In the genomic region with DNA sequence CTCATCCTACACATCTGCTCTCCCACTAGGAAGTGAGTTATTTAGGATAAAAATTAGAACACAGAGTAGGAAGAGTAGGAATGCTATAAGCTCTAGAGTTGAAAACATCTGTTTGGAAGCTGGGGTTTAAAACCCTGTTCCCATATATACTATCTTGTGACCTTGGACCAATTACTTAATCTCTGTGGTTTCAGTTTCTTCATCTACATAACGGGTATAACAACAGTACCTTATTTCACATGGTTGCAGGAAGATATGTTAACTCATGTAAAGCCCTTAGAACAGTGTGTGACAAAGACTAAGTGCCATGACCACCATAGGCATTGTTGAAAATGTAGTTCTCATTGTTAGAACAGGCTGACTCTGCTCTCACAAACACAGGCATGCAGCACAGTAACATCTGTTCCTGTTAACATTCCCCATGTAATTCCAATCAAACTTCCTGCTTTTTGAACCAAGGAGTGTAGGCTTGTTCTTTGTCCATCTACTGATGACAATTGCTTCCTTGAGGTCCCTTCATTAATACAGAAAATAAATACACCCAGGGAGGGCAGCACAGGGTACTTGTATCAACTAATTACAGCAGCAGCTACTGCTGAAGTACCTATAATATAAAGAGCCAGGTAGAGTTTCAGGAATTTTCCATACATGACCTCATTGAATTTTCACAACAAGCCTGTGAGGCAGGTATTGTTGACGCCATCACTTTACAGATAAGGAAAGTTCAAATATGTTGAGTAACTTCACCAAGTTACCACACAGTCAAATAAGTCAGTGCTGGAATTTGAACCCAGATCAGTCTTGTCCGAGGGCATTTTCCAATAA, we compare ENCODE assay signal across 18 cellular contexts.
DNase-seq lines count a peak whose midpoint lies in the region; ATAC-seq and TF ChIP-seq lines count a peak whose summit lies in the region.
"Had no signal": no experiment of that assay in that cellular context is flagged by ENCODE, and none has a peak within 500 bp of the region (broad histone marks: within the 10 kb centered on the region; RNA-seq: fewer than 3 reads in every experiment).

No MANE protein-coding gene starts in this region.

- WGBS in liver: 38% methylated on average over 3 of the region's 3 CpGs

- H3K27me3 ChIP-seq in liver (ENCODE audit: control insufficient read depth in 4 of 4, insufficient read depth in 4 of 4, low read length in 3 of 4) (no peaks in the 10 kb centered on the region), upper lobe of right lung (no peaks in the 10 kb centered on the region)
- H3K27me3 ChIP-seq: BLaER1 treated with 17β-estradiol and CSF1 and Interleukin-3, amounts not matched to agents 10 nM and 100 nM had no signal

- H3K4me3 Mint-ChIP-seq in stimulated activated memory B cell treated with anti-CD40 and anti-IgM and Interleukin-4, amounts not matched to agents 10 μg/mL and 1 μg/mL and 100 μg/mL, for 72 hours: no peak overlapping the region
- H3K4me3 Mint-ChIP-seq in immature natural killer cell: no peak overlapping the region
- H3K4me3 Mint-ChIP-seq: HFFc6, IgD-negative memory B cell had no signal

- H3K27ac ChIP-seq in liver (ENCODE audit: low read depth in 1 of 2, low read length in 2 of 2): peak overlapping the region; percentile 78 to 83
- no peak overlapping the region for H3K27ac ChIP-seq in upper lobe of right lung
- H3K27ac ChIP-seq: BLaER1 treated with 17β-estradiol and CSF1 and Interleukin-3, amounts not matched to agents 10 nM and 100 nM; PC-9 had no signal

- H3K9me3 Mint-ChIP-seq in stimulated activated memory B cell treated with anti-CD40 and anti-IgM and Interleukin-4, amounts not matched to agents 10 μg/mL and 1 μg/mL and 100 μg/mL, for 72 hours: no peaks in the 10 kb centered on the region
- H3K9me3 Mint-ChIP-seq in immature natural killer cell: no peaks in the 10 kb centered on the region

- no peak overlapping the region for H3K9ac ChIP-seq in liver (ENCODE audit: low read depth in 1 of 2, low read length in 2 of 2)
- H3K9ac ChIP-seq: BLaER1 treated with 17β-estradiol and CSF1 and Interleukin-3, amounts not matched to agents 10 nM and 100 nM had no signal

- peak; percentile 15 for DNase-seq in NCI-H2171 treated with DMSO at 0.1 percent for 48 hours (lab: John Stamatoyannopoulos, UW)
- no peak for DNase-seq in NCI-H2171 (lab: John Stamatoyannopoulos, UW)
- DNase-seq in NCI-H510A (lab: John Stamatoyannopoulos, UW): peak; percentile 39
- DNase-seq in upper lobe of right lung: no peak
- no peak for DNase-seq in immature natural killer cell
- DNase-seq in kidney glomerular epithelial cell (lab: John Stamatoyannopoulos, UW): no peak
- DNase-seq: HFFc6, Kasumi-1, MM.1S, NCI-H1436, NCI-H2081, NCI-H446, NCI-H748 treated with DMSO at 0.1 percent for 48 hours, PC-9 had no signal

- no peak overlapping the region for H3K27ac Mint-ChIP-seq in stimulated activated memory B cell treated with anti-CD40 and anti-IgM and Interleukin-4, amounts not matched to agents 10 μg/mL and 1 μg/mL and 100 μg/mL, for 72 hours
- H3K27ac Mint-ChIP-seq in immature natural killer cell: no peak overlapping the region
- H3K27ac Mint-ChIP-seq: HFFc6, IgD-negative memory B cell had no signal

- peak; percentile 69 for ATAC-seq in upper lobe of right lung
- ATAC-seq in stimulated activated memory B cell treated with anti-CD40 and anti-IgM and Interleukin-4, amounts not matched to agents 10 μg/mL and 1 μg/mL and 100 μg/mL, for 72 hours: no peak

- no peaks in the 10 kb centered on the region for H3K36me3 ChIP-seq in liver (ENCODE audit: control insufficient read depth in 4 of 4, insufficient read depth in 3 of 4, low read depth in 1 of 4, low read length in 3 of 4)
- no peaks in the 10 kb centered on the region for H3K36me3 ChIP-seq in upper lobe of right lung
- H3K36me3 ChIP-seq: BLaER1 treated with 17β-estradiol and CSF1 and Interleukin-3, amounts not matched to agents 10 nM and 100 nM had no signal

- H3K36me3 Mint-ChIP-seq in stimulated activated memory B cell treated with anti-CD40 and anti-IgM and Interleukin-4, amounts not matched to agents 10 μg/mL and 1 μg/mL and 100 μg/mL, for 72 hours: no peaks in the 10 kb centered on the region
- H3K36me3 Mint-ChIP-seq in immature natural killer cell: peaks cover 0 to 23% (median 10%) of the 10 kb centered on the region in 3 donors
- H3K36me3 Mint-ChIP-seq: IgD-negative memory B cell had no signal

- no peaks in the 10 kb centered on the region for H3K27me3 Mint-ChIP-seq in stimulated activated memory B cell treated with anti-CD40 and anti-IgM and Interleukin-4, amounts not matched to agents 10 μg/mL and 1 μg/mL and 100 μg/mL, for 72 hours
- no peaks in the 10 kb centered on the region for H3K27me3 Mint-ChIP-seq in immature natural killer cell (ENCODE audit: low read depth in 3 of 3)
- H3K27me3 Mint-ChIP-seq: IgD-negative memory B cell had no signal

- intact Hi-C loops in upper lobe of right lung (cut with DNase I): no loop called here

- peaks cover 0 to 11% (median 8%) of the 10 kb centered on the region in 4 donors for H3K4me1 ChIP-seq in liver (ENCODE audit: control insufficient read depth in 4 of 4, insufficient read depth in 4 of 4, low read length in 3 of 4)
- H3K4me1 ChIP-seq in upper lobe of right lung: no peaks in the 10 kb centered on the region
- H3K4me1 ChIP-seq: BLaER1 treated with 17β-estradiol and CSF1 and Interleukin-3, amounts not matched to agents 10 nM and 100 nM had no signal

- no peak overlapping the region for H3K4me3 ChIP-seq in liver (ENCODE audit: low read depth in 1 of 3, low read length in 3 of 3)
- H3K4me3 ChIP-seq in upper lobe of right lung: no peak overlapping the region
- H3K4me3 ChIP-seq: BLaER1 treated with 17β-estradiol and CSF1 and Interleukin-3, amounts not matched to agents 10 nM and 100 nM; PC-9 had no signal

- no peak for TF ChIP-seq CTCF in liver (IDR thresholded peaks at IDR 0.05; ENCODE audit: low read depth, low read length, missing input control)
- TF ChIP-seq CTCF in upper lobe of right lung (IDR thresholded peaks at IDR 0.05): no peak

- TF ChIP-seq RAD21 in liver (IDR thresholded peaks at IDR 0.05): peak; percentile 50 to 56

- no peaks in the 10 kb centered on the region for H3K4me1 Mint-ChIP-seq in stimulated activated memory B cell treated with anti-CD40 and anti-IgM and Interleukin-4, amounts not matched to agents 10 μg/mL and 1 μg/mL and 100 μg/mL, for 72 hours
- no peaks in the 10 kb centered on the region for H3K4me1 Mint-ChIP-seq in immature natural killer cell
- H3K4me1 Mint-ChIP-seq: IgD-negative memory B cell had no signal

- no peaks in the 10 kb centered on the region for H3K9me3 ChIP-seq in liver (ENCODE audit: control insufficient read depth in 4 of 4, low read length in 3 of 4)
- no peaks in the 10 kb centered on the region for H3K9me3 ChIP-seq in upper lobe of right lung
- H3K9me3 ChIP-seq: BLaER1 treated with 17β-estradiol and CSF1 and Interleukin-3, amounts not matched to agents 10 nM and 100 nM had no signal

TF ChIP-seq in liver, 16 proteins besides CTCF, POLR2A, EP300 and RAD21 (continues in another document):
- TF ChIP-seq YY1 (IDR thresholded peaks at IDR 0.05): peak; percentile 71
- TF ChIP-seq EGR1 (IDR thresholded peaks at IDR 0.05; ENCODE audit: low read depth in 2 of 2): peak; percentile 26 to 83
- TF ChIP-seq FOXA1 (IDR thresholded peaks at IDR 0.05): peak; percentile 40
- TF ChIP-seq, protein P1, sequence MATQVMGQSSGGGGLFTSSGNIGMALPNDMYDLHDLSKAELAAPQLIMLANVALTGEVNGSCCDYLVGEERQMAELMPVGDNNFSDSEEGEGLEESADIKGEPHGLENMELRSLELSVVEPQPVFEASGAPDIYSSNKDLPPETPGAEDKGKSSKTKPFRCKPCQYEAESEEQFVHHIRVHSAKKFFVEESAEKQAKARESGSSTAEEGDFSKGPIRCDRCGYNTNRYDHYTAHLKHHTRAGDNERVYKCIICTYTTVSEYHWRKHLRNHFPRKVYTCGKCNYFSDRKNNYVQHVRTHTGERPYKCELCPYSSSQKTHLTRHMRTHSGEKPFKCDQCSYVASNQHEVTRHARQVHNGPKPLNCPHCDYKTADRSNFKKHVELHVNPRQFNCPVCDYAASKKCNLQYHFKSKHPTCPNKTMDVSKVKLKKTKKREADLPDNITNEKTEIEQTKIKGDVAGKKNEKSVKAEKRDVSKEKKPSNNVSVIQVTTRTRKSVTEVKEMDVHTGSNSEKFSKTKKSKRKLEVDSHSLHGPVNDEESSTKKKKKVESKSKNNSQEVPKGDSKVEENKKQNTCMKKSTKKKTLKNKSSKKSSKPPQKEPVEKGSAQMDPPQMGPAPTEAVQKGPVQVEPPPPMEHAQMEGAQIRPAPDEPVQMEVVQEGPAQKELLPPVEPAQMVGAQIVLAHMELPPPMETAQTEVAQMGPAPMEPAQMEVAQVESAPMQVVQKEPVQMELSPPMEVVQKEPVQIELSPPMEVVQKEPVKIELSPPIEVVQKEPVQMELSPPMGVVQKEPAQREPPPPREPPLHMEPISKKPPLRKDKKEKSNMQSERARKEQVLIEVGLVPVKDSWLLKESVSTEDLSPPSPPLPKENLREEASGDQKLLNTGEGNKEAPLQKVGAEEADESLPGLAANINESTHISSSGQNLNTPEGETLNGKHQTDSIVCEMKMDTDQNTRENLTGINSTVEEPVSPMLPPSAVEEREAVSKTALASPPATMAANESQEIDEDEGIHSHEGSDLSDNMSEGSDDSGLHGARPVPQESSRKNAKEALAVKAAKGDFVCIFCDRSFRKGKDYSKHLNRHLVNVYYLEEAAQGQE (IDR thresholded peaks at IDR 0.05): peak; percentile 91
- peak; percentile 45 for TF ChIP-seq NR2F2 (IDR thresholded peaks at IDR 0.05)
- TF ChIP-seq FOXA2 (IDR thresholded peaks at IDR 0.05): peak; percentile 72
- TF ChIP-seq, protein P2, sequence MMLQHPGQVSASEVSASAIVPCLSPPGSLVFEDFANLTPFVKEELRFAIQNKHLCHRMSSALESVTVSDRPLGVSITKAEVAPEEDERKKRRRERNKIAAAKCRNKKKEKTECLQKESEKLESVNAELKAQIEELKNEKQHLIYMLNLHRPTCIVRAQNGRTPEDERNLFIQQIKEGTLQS (IDR thresholded peaks at IDR 0.05): peak; percentile 81
- TF ChIP-seq RXRA (IDR thresholded peaks at IDR 0.05): peak; percentile 85 to 98
- TF ChIP-seq SP1 (IDR thresholded peaks at IDR 0.05): peak; percentile 84
- TF ChIP-seq HNF4A (conservative IDR thresholded peaks at IDR 0.05): peak; percentile 98 to 99
- TF ChIP-seq GABPA (IDR thresholded peaks at IDR 0.05 in 1 of 2, conservative IDR thresholded peaks at IDR 0.05 in 1 of 2): no peak
- TF ChIP-seq, protein P3, sequence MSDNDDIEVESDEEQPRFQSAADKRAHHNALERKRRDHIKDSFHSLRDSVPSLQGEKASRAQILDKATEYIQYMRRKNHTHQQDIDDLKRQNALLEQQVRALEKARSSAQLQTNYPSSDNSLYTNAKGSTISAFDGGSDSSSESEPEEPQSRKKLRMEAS (IDR thresholded peaks at IDR 0.05): peak; percentile 65
- TF ChIP-seq JUND (IDR thresholded peaks at IDR 0.05): peak; percentile 96 to 98
- peak; percentile 86 for TF ChIP-seq HNF4G (IDR thresholded peaks at IDR 0.05)

Comparison
In these comparisons a context has a peak if more than half of its experiments do, and no peak if none do; other contexts are left out.
1. DNase-seq: peak in NCI-H2171 treated with DMSO at 0.1 percent for 48 hours (single experiment) and NCI-H510A (single experiment); none in NCI-H2171 (single experiment), upper lobe of right lung (single experiment), immature natural killer cell (0 of 3) and kidney glomerular epithelial cell (single experiment).